Comparison of ENCODE assay signal across 20 cellular contexts in the genomic region with DNA sequence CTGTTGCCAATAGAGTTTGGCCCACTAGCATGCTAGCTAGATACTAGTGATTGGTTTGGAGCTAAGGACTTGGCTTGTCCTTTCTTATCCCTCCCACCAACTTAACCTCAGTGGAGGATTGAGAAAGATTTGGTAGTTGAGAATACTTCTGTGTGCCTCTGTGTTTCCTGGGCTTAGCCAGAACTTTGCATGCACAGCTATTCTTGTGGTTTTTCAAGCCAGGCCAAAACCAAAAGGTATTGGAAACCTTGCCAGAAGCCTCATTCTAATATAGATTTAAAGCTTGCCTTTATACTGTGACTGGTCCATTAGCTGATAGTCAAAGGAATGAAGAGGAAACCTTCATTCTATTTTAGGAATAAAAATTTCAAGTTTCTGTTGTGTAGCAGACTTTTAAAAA.
DNase-seq lines count a peak whose midpoint lies in the region; ATAC-seq, FAIRE-seq and TF ChIP-seq lines count a peak whose summit lies in the region.
"Had no signal": no experiment of that assay in that cellular context is flagged by ENCODE, and none has a peak within 500 bp of the region (broad histone marks: within the 10 kb centered on the region; RNA-seq: fewer than 3 reads in every experiment).

No MANE protein-coding gene starts in this region.

- intact Hi-C loops in A673 (cut with micrococcal nuclease; ENCODE audit: unreplicated experiment) = no loop called here

- no TSS peak for BruUV-seq in A673 (replicated peaks; lab: Mats Ljungman, UMichigan)

- POLR2A ChIA-PET in A673 (lab: Charles Lee; ENCODE audit: low non-redundant PET) = no interaction called here

- H2BK12ac ChIP-seq in trophoblast cell (ENCODE audit: low read length) = no peak overlapping the region

- H3K4me1 ChIP-seq in DND-41 (ENCODE audit: insufficient read depth, low read length) = peaks cover 7% of the 10 kb centered on the region; the same call in 1 of the 2 replicates
- peaks cover 9% of the 10 kb centered on the region for H3K4me1 ChIP-seq in astrocyte (ENCODE audit: insufficient read depth, low read length)
- H3K4me1 ChIP-seq in iPS-20b (ENCODE audit: insufficient read depth, low read length) = peaks cover 31% of the 10 kb centered on the region
- H3K4me1 ChIP-seq in trophoblast cell (ENCODE audit: control insufficient read depth in 1 of 2, insufficient read depth in 2 of 2, low read length in 2 of 2) = no peaks in the 10 kb centered on the region
- H3K4me1 ChIP-seq in A673 (ENCODE audit: insufficient read depth, low read length, poor library complexity, severe bottlenecking) = no peaks in the 10 kb centered on the region
- H3K4me1 ChIP-seq: BE2C, SJSA1 had no signal

- no peak overlapping the region for H3K27ac Mint-ChIP-seq in astrocyte (ENCODE audit: unreplicated experiment)
- H3K27ac Mint-ChIP-seq: stimulated activated naive CD8-positive, alpha-beta T cell treated with anti-CD3 and anti-CD28 coated beads, Interleukin-15, Interleukin-2, amounts not matched to agents 100 ng/mL and 50 ng/mL, for 24 hours had no signal

- H3K9me3 Mint-ChIP-seq in astrocyte (ENCODE audit: unreplicated experiment) = peaks cover 6% of the 10 kb centered on the region

- no peaks in the 10 kb centered on the region for H3K79me1 ChIP-seq in trophoblast cell (ENCODE audit: low read length)

- H3K14ac ChIP-seq in trophoblast cell (ENCODE audit: low read length) = no peak overlapping the region

- no peak overlapping the region for H3K4me3 Mint-ChIP-seq in astrocyte (ENCODE audit: unreplicated experiment)
- H3K4me3 Mint-ChIP-seq: stimulated activated naive CD8-positive, alpha-beta T cell treated with anti-CD3 and anti-CD28 coated beads, Interleukin-15, Interleukin-2, amounts not matched to agents 100 ng/mL and 50 ng/mL, for 24 hours had no signal

- no peak overlapping the region for H3K4ac ChIP-seq in trophoblast cell (ENCODE audit: low read depth, low read length)

- TF ChIP-seq CTCF in DND-41 (IDR thresholded peaks at IDR 0.05; ENCODE audit: borderline replicate concordance, extremely low read depth, low read length, poor library complexity, severe bottlenecking) (no peak), astrocyte (IDR thresholded peaks at IDR 0.05; ENCODE audit: insufficient read depth, low read depth, low read length) (no peak), A673 (conservative IDR thresholded peaks at IDR 0.05; ENCODE audit: low read depth, low read length) (no peak)

- ATAC-seq in DND-41 (ENCODE audit: insufficient read depth, low read depth) = peak; percentile 54

- H3K79me2 ChIP-seq in DND-41 (ENCODE audit: insufficient read depth, low read length) (no peaks in the 10 kb centered on the region), astrocyte (ENCODE audit: insufficient read depth, low read length) (no peaks in the 10 kb centered on the region), trophoblast cell (ENCODE audit: control insufficient read depth, insufficient read depth, low read length, poor library complexity) (no peaks in the 10 kb centered on the region)

- H3K27ac ChIP-seq in DND-41 (ENCODE audit: low read length) (no peak overlapping the region), astrocyte (ENCODE audit: low read depth, low read length) (no peak overlapping the region), iPS-20b (ENCODE audit: low read length) (peak overlapping the region; percentile 22), trophoblast cell (ENCODE audit: low read depth, low read length) (no peak overlapping the region), A673 (ENCODE audit: low read depth, low read length, poor library complexity, severe bottlenecking) (no peak overlapping the region)
- H3K27ac ChIP-seq: SJSA1 had no signal

- H3K4me2 ChIP-seq in DND-41 (ENCODE audit: insufficient read depth, low read length) = no peak overlapping the region
- H3K4me2 ChIP-seq in astrocyte (ENCODE audit: low read length) = no peak overlapping the region
- no peak overlapping the region for H3K4me2 ChIP-seq in trophoblast cell (ENCODE audit: low read length)

- H4K91ac ChIP-seq in trophoblast cell (ENCODE audit: low read depth, low read length) = no peak overlapping the region

- no peaks in the 10 kb centered on the region for H3K36me3 ChIP-seq in DND-41 (ENCODE audit: insufficient read depth, low read length)
- H3K36me3 ChIP-seq in astrocyte (ENCODE audit: insufficient read depth, low read length) = no peaks in the 10 kb centered on the region
- H3K36me3 ChIP-seq in iPS-20b (ENCODE audit: insufficient read depth, low read depth, low read length) = no peaks in the 10 kb centered on the region
- H3K36me3 ChIP-seq in trophoblast cell (ENCODE audit: control insufficient read depth in 1 of 2, insufficient read depth in 2 of 2, low read length in 2 of 2) = no peaks in the 10 kb centered on the region
- no peaks in the 10 kb centered on the region for H3K36me3 ChIP-seq in A673 (ENCODE audit: insufficient read depth, low read length, poor library complexity, severe bottlenecking)
- H3K36me3 ChIP-seq: BE2C, SJSA1 had no signal

- no peak overlapping the region for H2BK120ac ChIP-seq in trophoblast cell (ENCODE audit: insufficient read depth, low read length, poor library complexity)

- H2AFZ ChIP-seq in DND-41 (ENCODE audit: low read depth, low read length) (no peak overlapping the region), astrocyte (ENCODE audit: low read depth, low read length) (no peak overlapping the region), trophoblast cell (ENCODE audit: insufficient read depth, low read length, poor library complexity) (no peak overlapping the region)

- in situ Hi-C loops in KBM-7 (cut with MboI; ENCODE audit: low pct_unique_long_range_greater_than_20kb, low sequenced_read_pairs) = no loop called here

- H3K36me3 Mint-ChIP-seq in astrocyte (ENCODE audit: low read depth, unreplicated experiment) = no peaks in the 10 kb centered on the region

- H4K20me1 ChIP-seq in DND-41 (ENCODE audit: insufficient read depth, low read length) (no peaks in the 10 kb centered on the region), astrocyte (ENCODE audit: insufficient read depth, low read length) (no peaks in the 10 kb centered on the region)

- no peaks in the 10 kb centered on the region for H3K27me3 Mint-ChIP-seq in astrocyte (ENCODE audit: low read depth, unreplicated experiment)
- H3K27me3 Mint-ChIP-seq: stimulated activated naive CD8-positive, alpha-beta T cell treated with anti-CD3 and anti-CD28 coated beads, Interleukin-15, Interleukin-2, amounts not matched to agents 100 ng/mL and 50 ng/mL, for 24 hours had no signal

- no peak overlapping the region for H3K23ac ChIP-seq in trophoblast cell (ENCODE audit: low read length)

- no peak overlapping the region for H2AK5ac ChIP-seq in trophoblast cell (ENCODE audit: low read length)

- CTCF ChIA-PET in A673 (lab: Charles Lee) = no interaction called here

- H2BK5ac ChIP-seq in trophoblast cell (ENCODE audit: low read depth, low read length, poor library complexity) = no peak overlapping the region

- peaks cover 7% of the 10 kb centered on the region for H3K4me1 Mint-ChIP-seq in astrocyte (ENCODE audit: low read depth, unreplicated experiment)

- no peaks in the 10 kb centered on the region for H3K27me3 ChIP-seq in DND-41 (ENCODE audit: insufficient read depth, low read length, poor library complexity)
- H3K27me3 ChIP-seq in astrocyte (ENCODE audit: insufficient read depth, low read length) = no peaks in the 10 kb centered on the region
- H3K27me3 ChIP-seq in iPS-20b (ENCODE audit: insufficient read depth, low read length) = no peaks in the 10 kb centered on the region
- H3K27me3 ChIP-seq in trophoblast cell (ENCODE audit: insufficient read depth, low read length) = no peaks in the 10 kb centered on the region
- no peaks in the 10 kb centered on the region for H3K27me3 ChIP-seq in A673 (replicated peaks; ENCODE audit: insufficient read depth, low read depth, low read length, poor library complexity)
- H3K27me3 ChIP-seq: BE2C, SJSA1 had no signal

- H3K9ac ChIP-seq in DND-41 (ENCODE audit: low read depth, low read length) (no peak overlapping the region), astrocyte (ENCODE audit: low read length) (no peak overlapping the region), iPS-20b (ENCODE audit: low read depth, low read length) (no peak overlapping the region), trophoblast cell (ENCODE audit: low read length) (no peak overlapping the region)

- no peak overlapping the region for H3K4me3 ChIP-seq in DND-41 (ENCODE audit: low read depth in 1 of 2, low read length in 2 of 2)
- no peak overlapping the region for H3K4me3 ChIP-seq in astrocyte (ENCODE audit: insufficient read depth, low read depth, low read length)
- no peak overlapping the region for H3K4me3 ChIP-seq in iPS-20b (ENCODE audit: low read length)
- H3K4me3 ChIP-seq in trophoblast cell (ENCODE audit: low read depth, low read length) = no peak overlapping the region
- H3K4me3 ChIP-seq in A673 (ENCODE audit: low read depth, low read length, poor library complexity, severe bottlenecking) = no peak overlapping the region
- H3K4me3 ChIP-seq: SJSA1 had no signal

- no peak overlapping the region for H3K18ac ChIP-seq in trophoblast cell (ENCODE audit: low read length)

- no peaks in the 10 kb centered on the region for H3K9me3 ChIP-seq in DND-41 (ENCODE audit: insufficient read depth, low read length, severe bottlenecking)
- no peaks in the 10 kb centered on the region for H3K9me3 ChIP-seq in astrocyte (ENCODE audit: insufficient read depth, low read depth, low read length)
- H3K9me3 ChIP-seq in iPS-20b (ENCODE audit: insufficient read depth, low read depth, low read length) = no peaks in the 10 kb centered on the region
- H3K9me3 ChIP-seq in trophoblast cell (ENCODE audit: insufficient read depth, low read depth, low read length) = no peaks in the 10 kb centered on the region
- H3K9me3 ChIP-seq in A673 (ENCODE audit: low read depth, low read length, poor library complexity, severe bottlenecking) = no peaks in the 10 kb centered on the region
- H3K9me3 ChIP-seq: BE2C, SJSA1 had no signal

- DNase-seq in DND-41 (no peak), KBM-7 (peak; percentile 12), astrocyte (ENCODE audit: low read depth) (peak; percentile 96), trophoblast cell (no peak), SKM-1 treated with dmso at 0.1 percent for 144 hours (lab: John Stamatoyannopoulos, UW; ENCODE audit: unreplicated experiment) (no peak), A673 (ENCODE audit: low spot score) (no peak), CD1c-positive myeloid dendritic cell (ENCODE audit: extremely low spot score) (no peak)
- DNase-seq: activated gamma-delta T cell treated with Interleukin-2 at 50 U/mL for 16 hours, BE2C, DMS 273 treated with DMSO at 0.1 percent for 48 hours, glutamatergic neuron, midbrain, NCI-H1092, occipital lobe, small intestine had no signal

- H4K8ac ChIP-seq in trophoblast cell (ENCODE audit: low read depth, low read length) = no peak overlapping the region

- peak; percentile 93 for FAIRE-seq in astrocyte (lab: Jason Lieb, UNC)
- FAIRE-seq: bronchial epithelial cell, small intestine, TTC549 had no signal

- no peak overlapping the region for H4K12ac ChIP-seq in trophoblast cell (ENCODE audit: low read depth, low read length)

Comparison
In these comparisons a context has a peak if more than half of its experiments do, and no peak if none do; other contexts are left out.
1. DNase-seq: peak in KBM-7 (single experiment) and astrocyte (single experiment); none in DND-41 (single experiment), trophoblast cell (0 of 2), SKM-1 treated with dmso at 0.1 percent for 144 hours (single experiment), A673 (single experiment) and CD1c-positive myeloid dendritic cell (single experiment).